In genomic region chr22:17396531-17396930, GRCh38 we compare ENCODE assay signal across 17 cellular contexts. TPM values are rescaled to one million over a fixed set of nuclear protein-coding genes. Genes with fewer than 3 reads are reported as not detected.
A peak's percentile ranks its signal among the peaks of the same experiment; 100 is the strongest.
DNase-seq lines count a peak whose midpoint lies in the region; ATAC-seq and TF ChIP-seq lines count a peak whose summit lies in the region.
"Had no signal": no experiment of that assay in that cellular context is flagged by ENCODE, and none has a peak within 500 bp of the region (broad histone marks: within the 10 kb centered on the region; RNA-seq: fewer than 3 reads in every experiment).

No MANE protein-coding gene starts in this region.

- no peaks in the 10 kb centered on the region for H3K36me3 ChIP-seq in GM23338 (ENCODE audit: insufficient read depth)
- H3K36me3 ChIP-seq: BE2C had no signal

- no peak for ATAC-seq in GM23338
- ATAC-seq in GM19455 (IDR thresholded peaks at IDR 0.05; ENCODE audit: unreplicated experiment): no peak
- no peak for ATAC-seq in HG03378 (IDR thresholded peaks at IDR 0.05; ENCODE audit: unreplicated experiment)

- no peaks in the 10 kb centered on the region for H3K9me2 ChIP-seq in GM23338 (ENCODE audit: insufficient read depth)

- peaks cover 29% of the 10 kb centered on the region for H3K4me1 ChIP-seq in GM23338 (ENCODE audit: insufficient read depth)
- H3K4me1 ChIP-seq: BE2C had no signal

- H3F3A ChIP-seq in GM23338 (replicated peaks; ENCODE audit: low read depth): no peaks in the 10 kb centered on the region

- H4K20me1 ChIP-seq in GM23338 (replicated peaks; ENCODE audit: insufficient read depth): peaks cover 87% of the 10 kb centered on the region

- no peak for TF ChIP-seq CTCF in GM23338 (conservative IDR thresholded peaks at IDR 0.05; ENCODE audit: low read depth in 2 of 2)
- no peak for TF ChIP-seq CTCF in glutamatergic neuron (IDR thresholded peaks at IDR 0.05; ENCODE audit: partially characterized antibody, unreplicated experiment)
- TF ChIP-seq CTCF in nephron progenitor cell (IDR thresholded peaks at IDR 0.05): no peak
- TF ChIP-seq CTCF in GM13976 (IDR thresholded peaks at IDR 0.05; ENCODE audit: borderline replicate concordance, control extremely low read depth, extremely low read depth, insufficient read depth, missing control alignments): no peak

- H3K27ac Mint-ChIP-seq in GM23338 (peak overlapping the region; percentile 10), glutamatergic neuron (ENCODE audit: unreplicated experiment) (peak overlapping the region; percentile 60), nephron progenitor cell (peak overlapping the region; percentile 39)
- H3K27ac Mint-ChIP-seq: CD4-positive, alpha-beta memory T cell had no signal

- H3K27me3 ChIP-seq in GM23338 (ENCODE audit: insufficient read depth): no peaks in the 10 kb centered on the region
- H3K27me3 ChIP-seq: BE2C had no signal

- H3K36me3 Mint-ChIP-seq in GM23338 (ENCODE audit: low read depth) (peaks cover 6% of the 10 kb centered on the region; the same call in 2 of the 3 replicates), glutamatergic neuron (ENCODE audit: unreplicated experiment) (no peaks in the 10 kb centered on the region), nephron progenitor cell (ENCODE audit: low read depth) (peaks cover 57% of the 10 kb centered on the region)
- H3K36me3 Mint-ChIP-seq: CD4-positive, alpha-beta memory T cell had no signal

- peaks cover 32% of the 10 kb centered on the region for H3K4me1 Mint-ChIP-seq in GM23338
- H3K4me1 Mint-ChIP-seq in glutamatergic neuron (ENCODE audit: low read depth, unreplicated experiment): peaks cover 26% of the 10 kb centered on the region
- peaks cover 12% of the 10 kb centered on the region for H3K4me1 Mint-ChIP-seq in nephron progenitor cell
- H3K4me1 Mint-ChIP-seq: CD4-positive, alpha-beta memory T cell had no signal

- H3K4me3 ChIP-seq in GM23338: no peak overlapping the region

- DNase-seq in GM23338 (ENCODE audit: low spot score): no peak
- DNase-seq in HuH-7 (ENCODE audit: low spot score): peak; percentile 39
- DNase-seq in glutamatergic neuron: no peak
- DNase-seq in nephron progenitor cell: no peak
- no peak for DNase-seq in GM13976 (ENCODE audit: low spot score)
- DNase-seq: BE2C; CD4-positive, alpha-beta memory T cell; EL; H9; NCI-H1436; NCI-H2029 treated with DMSO at 0.1 percent for 48 hours; NCI-H526 treated with DMSO at 0.1 percent for 48 hours; OCI-M1 had no signal

- H3K27ac ChIP-seq in GM23338 (ENCODE audit: low read depth): peak overlapping the region; percentile 60; the same call in 1 of the 2 replicates
- H3K27ac ChIP-seq: RWPE1 had no signal

- no peak overlapping the region for H2AFZ ChIP-seq in GM23338

- H3K79me2 ChIP-seq in GM23338 (replicated peaks; ENCODE audit: insufficient read depth): peaks cover 100% of the 10 kb centered on the region

- no peak overlapping the region for H3K4me2 ChIP-seq in GM23338

- H3K4me3 Mint-ChIP-seq in GM23338 (no peak overlapping the region; the same call in 2 of the 3 replicates), glutamatergic neuron (ENCODE audit: unreplicated experiment) (peak overlapping the region; percentile 12), nephron progenitor cell (no peak overlapping the region)
- H3K4me3 Mint-ChIP-seq: CD4-positive, alpha-beta memory T cell; H9 had no signal

- in situ Hi-C loops in GM13976 (cut with MboI; ENCODE audit: low sequenced_read_pairs, unreplicated experiment): no loop called here

- H3K27me3 Mint-ChIP-seq in GM23338 (ENCODE audit: insufficient read depth, low read depth, poor library complexity): no peaks in the 10 kb centered on the region
- H3K27me3 Mint-ChIP-seq in glutamatergic neuron (ENCODE audit: unreplicated experiment): peaks cover 2% of the 10 kb centered on the region
- no peaks in the 10 kb centered on the region for H3K27me3 Mint-ChIP-seq in nephron progenitor cell (ENCODE audit: low read depth, poor library complexity)

- H3K9me3 Mint-ChIP-seq in GM23338 (no peaks in the 10 kb centered on the region), glutamatergic neuron (ENCODE audit: unreplicated experiment) (peaks cover 7% of the 10 kb centered on the region), nephron progenitor cell (peaks cover 16% of the 10 kb centered on the region)
- H3K9me3 Mint-ChIP-seq: CD4-positive, alpha-beta memory T cell; H9 had no signal

TF ChIP-seq in GM23338, 12 proteins besides CTCF, POLR2A, EP300 and RAD21:
- TF ChIP-seq NANOG (IDR thresholded peaks at IDR 0.05; ENCODE audit: borderline replicate concordance) (no peak), ZNF462 (CRISPR knock-in tag; IDR thresholded peaks at IDR 0.05) (no peak), ETS1 (IDR thresholded peaks at IDR 0.05) (no peak), EZH2 (IDR thresholded peaks at IDR 0.05; ENCODE audit: low read depth, unreplicated experiment) (no peak), ZNF331 (CRISPR knock-in tag; IDR thresholded peaks at IDR 0.05; ENCODE audit: low read depth) (no peak), EZH2phosphoT487 (IDR thresholded peaks at IDR 0.05; ENCODE audit: unreplicated experiment) (no peak), POLR2AphosphoS5 (IDR thresholded peaks at IDR 0.05; ENCODE audit: low read depth) (no peak), STAT1 (IDR thresholded peaks at IDR 0.05; ENCODE audit: unreplicated experiment) (no peak)
TF ChIP-seq in GM23338: peak in this region for 0.

RNA-seq across cellular contexts. Expression of gene CECR2, which starts 27.3 kb away (rescaled TPM):
- 106 and 110 TPM in 2 replicates for total RNA-seq in GM23338 (2014; rRNA removed; shearing (Covaris generic))
- polyA plus RNA-seq in GM23338 (2016; fragmentation: Nextera tagmentation; extraction: Ambion mirVana): 18.4 and 24.2 TPM in 2 replicates
- total RNA-seq in glutamatergic neuron (ENCODE audit: unreplicated experiment): 178 TPM
- total RNA-seq: CD4-positive, alpha-beta memory T cell had no signal
- polyA plus RNA-seq: AG04450; CD4-positive, alpha-beta memory T cell had no signal

Comparison
In these comparisons a context has a peak if more than half of its experiments do, and no peak if none do; other contexts are left out.
1. H3K27ac Mint-ChIP-seq: peak in every context shown above with its lines; median percentile 60 in glutamatergic neuron; 39 in nephron progenitor cell; 10 in GM23338.